Comparison of ENCODE assay signal across 8 cellular contexts in the genomic region with DNA sequence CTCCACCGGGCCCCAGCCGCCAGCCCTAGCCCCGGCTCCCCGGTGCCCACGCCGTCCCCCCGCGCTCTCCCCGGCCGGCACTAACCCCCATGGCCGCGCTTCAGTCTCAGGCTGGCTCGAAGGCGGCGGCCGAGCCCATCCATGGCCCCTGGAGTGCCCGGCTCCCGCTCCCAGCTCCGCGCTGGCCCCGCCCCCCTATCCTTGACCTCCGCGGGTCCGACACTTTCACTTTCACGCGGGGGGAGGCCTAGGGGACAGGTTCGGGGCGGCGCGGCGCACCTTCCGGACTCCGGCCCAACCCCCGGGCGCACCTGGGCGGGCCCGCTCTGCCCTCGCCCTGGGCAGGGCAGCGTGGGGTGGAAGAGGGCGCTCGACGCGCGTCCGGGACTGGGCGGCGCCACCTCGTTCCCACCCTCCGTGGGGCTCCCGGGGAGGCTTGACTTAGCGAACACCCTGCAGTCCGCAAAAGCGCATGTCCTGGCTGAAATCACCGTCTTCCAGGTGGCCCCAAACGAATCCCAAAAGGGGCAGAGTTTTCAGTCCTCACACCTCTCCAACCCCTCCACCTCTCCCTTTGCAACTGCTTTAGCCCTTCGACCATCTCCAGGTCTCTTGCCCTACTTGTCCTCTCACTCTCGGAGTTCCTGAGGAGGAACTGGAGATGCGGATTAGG. TPM values are rescaled to one million over a fixed set of nuclear protein-coding genes. Genes with fewer than 3 reads are reported as not detected.
DNase-seq lines count a peak whose midpoint lies in the region; ATAC-seq and TF ChIP-seq lines count a peak whose summit lies in the region.

No MANE protein-coding gene starts in this region.

- POLR2A ChIA-PET in PC-9 (lab: Charles Lee; ENCODE audit: unreplicated experiment) = interaction anchor here (0.5 to 0.7 kb wide), 2 partner anchors 865 to 912 kb away, joined by 3 to 4 read pairs; no protein-coding TSS in a partner anchor

- H3K4me3 ChIP-seq in PC-9 (peak overlapping the region; percentile 65), iPS-18c (ENCODE audit: insufficient read depth, low read depth, low read length) (peak overlapping the region; percentile 50)

- H3K9me3 Mint-ChIP-seq in activated naive CD4-positive, alpha-beta T cell treated with anti-CD3 and anti-CD28 coated beads, Interleukin-2, amount 50 U/mL, for 72 hours = peaks cover 0 to 6% of the 10 kb centered on the region in 2 donors

- no peak; the same call in 1 of the 2 replicates for TF ChIP-seq CTCF in PC-9 (conservative IDR thresholded peaks at IDR 0.05)

- 0 out of 2 replicates have a peak, but pooled peaks cover under 1% of the 10 kb centered on the region for H3K36me3 ChIP-seq in PC-9 (ENCODE audit: low read depth)

- H3K36me3 Mint-ChIP-seq in activated naive CD4-positive, alpha-beta T cell treated with anti-CD3 and anti-CD28 coated beads, Interleukin-2, amount 50 U/mL, for 72 hours = peaks cover 23 to 26% of the 10 kb centered on the region in 2 donors

- peak overlapping the region; percentile 84 for H3K27ac ChIP-seq in PC-9

- H3F3A ChIP-seq in PC-9 (ENCODE audit: insufficient read depth, low read depth) = peaks cover 33% of the 10 kb centered on the region

- peaks cover 59% of the 10 kb centered on the region for H3K4me1 ChIP-seq in PC-9 (replicated peaks; ENCODE audit: insufficient read depth)

- H4K20me1 ChIP-seq in PC-9 (ENCODE audit: insufficient read depth) = no peaks in the 10 kb centered on the region

- intact Hi-C loops in PC-9 (cut with micrococcal nuclease; ENCODE audit: unreplicated experiment) = no loop called here

- peaks cover 31% of the 10 kb centered on the region for H3K79me2 ChIP-seq in PC-9 (ENCODE audit: low read depth)

- peak overlapping the region; percentile 32 to 98 for H3K27ac Mint-ChIP-seq in activated naive CD4-positive, alpha-beta T cell treated with anti-CD3 and anti-CD28 coated beads, Interleukin-2, amount 50 U/mL, for 72 hours

- H3K4me2 ChIP-seq in PC-9 = peak overlapping the region; percentile 95

- no peaks in the 10 kb centered on the region for H3K27me3 ChIP-seq in PC-9 (ENCODE audit: insufficient read depth, low read depth)

- CTCF ChIA-PET in PC-9 (lab: Charles Lee) = no interaction called here

- peak overlapping the region; percentile 92 for H2AFZ ChIP-seq in PC-9

- no peaks in the 10 kb centered on the region for H3K9me2 ChIP-seq in PC-9 (ENCODE audit: insufficient read depth)

- peak; percentile 74 for DNase-seq in NK-92 treated with Interleukin-12 subunit alpha and Interleukin-12 subunit beta, amount 100 ng/mL, for 24 hours (lab: John Stamatoyannopoulos, UW)
- DNase-seq in NK-92 (lab: John Stamatoyannopoulos, UW; ENCODE audit: unreplicated experiment) = no peak
- peak; percentile 52 to 74 for DNase-seq in PC-9
- DNase-seq in activated naive CD4-positive, alpha-beta T cell treated with anti-CD3 and anti-CD28 coated beads, Interleukin-2, amount 50 U/mL, for 72 hours (ENCODE audit: low spot score in 2 of 2) = peak in 1 of 2 donors; percentile 57
- DNase-seq in stimulated activated CD4-positive, alpha-beta T cell treated with anti-CD3 and anti-CD28 coated beads, Interleukin-4, amount 100 ng/mL, for 24 hours = peak; percentile 64
- no peak for DNase-seq in NCI-H82 treated with DMSO at 0.1 percent for 48 hours (lab: John Stamatoyannopoulos, UW; ENCODE audit: unreplicated experiment)

- ATAC-seq in HG02970 (IDR thresholded peaks at IDR 0.05; ENCODE audit: low FRiP score, unreplicated experiment) = peak; percentile 68
- peak; percentile 20 to 69 for ATAC-seq in activated naive CD4-positive, alpha-beta T cell treated with anti-CD3 and anti-CD28 coated beads, Interleukin-2, amount 50 U/mL, for 72 hours

- H3K9me3 ChIP-seq in PC-9 (ENCODE audit: insufficient read depth, low read depth) (no peaks in the 10 kb centered on the region; the same call in 1 of the 2 replicates), iPS-18c (ENCODE audit: control insufficient read depth, insufficient read depth, low read length) (peaks cover 2% of the 10 kb centered on the region)

- BruUV-seq in PC-9 (replicated peaks; lab: Mats Ljungman, UMichigan) = TSS peak; percentile 58

RNA-seq across cellular contexts. Expression of a gene that starts 3.9 kb away (rescaled TPM):
- total RNA-seq in PC-9 (2021) = 37.2 and 44.9 TPM in 2 replicates
- 100 to 1,000 TPM; 213 to 221 TPM for total RNA-seq in activated naive CD4-positive, alpha-beta T cell treated with anti-CD3 and anti-CD28 coated beads, Interleukin-2, amount 50 U/mL, for 72 hours

RNA-seq across cellular contexts. Expression of a gene that starts 23.2 kb away (rescaled TPM):
- not detected in 2 replicates for total RNA-seq in PC-9 (2021)
- 10 to 100 TPM; 13.8 to 25.0 TPM for total RNA-seq in activated naive CD4-positive, alpha-beta T cell treated with anti-CD3 and anti-CD28 coated beads, Interleukin-2, amount 50 U/mL, for 72 hours

Comparison
In these comparisons a context has a peak if more than half of its experiments do, and no peak if none do; other contexts are left out.
1. DNase-seq: peak in NK-92 treated with Interleukin-12 subunit alpha and Interleukin-12 subunit beta, amount 100 ng/mL, for 24 hours (single experiment), PC-9 (2 of 2) and stimulated activated CD4-positive, alpha-beta T cell treated with anti-CD3 and anti-CD28 coated beads, Interleukin-4, amount 100 ng/mL, for 24 hours (single experiment); none in NK-92 (single experiment) and NCI-H82 treated with DMSO at 0.1 percent for 48 hours (single experiment).
2. RNA of a gene that starts 23.2 kb away (total RNA-seq): 13.8 to 25.0 TPM in activated naive CD4-positive, alpha-beta T cell treated with anti-CD3 and anti-CD28 coated beads, Interleukin-2, amount 50 U/mL, for 72 hours; not detected in PC-9; every median in the first group is over 10 times any median in the second.